ENCODE assay signal across 18 cellular contexts in the genomic region with DNA sequence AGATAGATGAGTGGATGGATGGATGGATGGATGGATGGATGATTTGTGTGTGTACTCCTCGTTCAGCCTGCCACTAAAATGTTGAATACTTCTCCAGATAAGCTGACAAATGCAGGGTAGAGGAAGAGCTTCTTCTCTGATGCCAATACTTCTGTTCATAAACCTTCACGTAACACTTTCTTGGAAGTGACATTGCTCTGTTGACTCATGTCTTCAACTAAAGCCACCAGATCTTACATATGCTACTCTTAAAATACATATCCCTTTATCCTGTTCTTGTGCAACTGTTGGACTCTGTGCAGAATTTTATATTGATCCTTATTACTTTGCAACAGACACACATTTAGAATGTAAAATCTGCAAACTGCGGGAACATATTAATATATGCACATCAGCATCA.
"Had no signal": no experiment of that assay in that cellular context is flagged by ENCODE, and none has a peak within 500 bp of the region (broad histone marks: within the 10 kb centered on the region; RNA-seq: fewer than 3 reads in every experiment).

No MANE protein-coding gene starts in this region.

- H3K4me1 Mint-ChIP-seq: mesothelial cell of epicardium, neural crest cell had no signal

- DNase-seq: activated CD4-positive, alpha-beta T cell treated with anti-CD3 and anti-CD28 coated beads, Interleukin-2, amount 10 ng/mL, durations not matched to agents 7 days and 5 days; activated CD4-positive, CD25-positive, alpha-beta regulatory T cell; activated CD8-positive, alpha-beta memory T cell treated with anti-CD3 and anti-CD28 coated beads for 24 hours; activated CD8-positive, alpha-beta memory T cell treated with anti-CD3 and anti-CD28 coated beads, Interleukin-2, amount 50 U/mL, for 48 hours; activated effector memory CD4-positive, alpha-beta T cell treated with anti-CD3 and anti-CD28 coated beads, Interleukin-2, amount 50 U/mL, for 16 hours; activated naive CD4-positive, alpha-beta T cell treated with anti-CD3 and anti-CD28 coated beads, Interleukin-2, amount 50 U/mL, for 16 hours; activated T-cell treated with anti-CD3 and anti-CD28 coated beads, Interleukin-2, amount 50 U/mL, for 48 hours; adrenal gland; cerebellar nuclear complex; cortex of kidney; kidney; stimulated activated naive CD8-positive, alpha-beta T cell treated with anti-CD3 and anti-CD28 coated beads, Interleukin-15, Interleukin-2, amounts not matched to agents 100 U/mL and 50 U/mL, for 24 hours; T-cell; trophoblast cell had no signal

- H3K36me3 Mint-ChIP-seq: mesothelial cell of epicardium had no signal

- ATAC-seq: left lobe of liver, T-cell had no signal

- H3K9me3 Mint-ChIP-seq: activated CD4-positive, alpha-beta T cell treated with anti-CD3 and anti-CD28 coated beads, Interleukin-2, amount 10 ng/mL, durations not matched to agents 7 days and 5 days; mesothelial cell of epicardium; neural crest cell; T-cell had no signal

- H3K4me3 Mint-ChIP-seq: activated CD4-positive, alpha-beta T cell treated with anti-CD3 and anti-CD28 coated beads, Interleukin-2, amount 10 ng/mL, durations not matched to agents 7 days and 5 days; mesothelial cell of epicardium; neural crest cell; T-cell had no signal

- H3K27ac Mint-ChIP-seq: activated CD4-positive, alpha-beta T cell treated with anti-CD3 and anti-CD28 coated beads, Interleukin-2, amount 10 ng/mL, durations not matched to agents 7 days and 5 days; mesothelial cell of epicardium; progenitor cell of endocrine pancreas had no signal

- H3K27me3 Mint-ChIP-seq: activated CD4-positive, alpha-beta T cell treated with anti-CD3 and anti-CD28 coated beads, Interleukin-2, amount 10 ng/mL, durations not matched to agents 7 days and 5 days; progenitor cell of endocrine pancreas; T-cell had no signal
